In the genomic region with DNA sequence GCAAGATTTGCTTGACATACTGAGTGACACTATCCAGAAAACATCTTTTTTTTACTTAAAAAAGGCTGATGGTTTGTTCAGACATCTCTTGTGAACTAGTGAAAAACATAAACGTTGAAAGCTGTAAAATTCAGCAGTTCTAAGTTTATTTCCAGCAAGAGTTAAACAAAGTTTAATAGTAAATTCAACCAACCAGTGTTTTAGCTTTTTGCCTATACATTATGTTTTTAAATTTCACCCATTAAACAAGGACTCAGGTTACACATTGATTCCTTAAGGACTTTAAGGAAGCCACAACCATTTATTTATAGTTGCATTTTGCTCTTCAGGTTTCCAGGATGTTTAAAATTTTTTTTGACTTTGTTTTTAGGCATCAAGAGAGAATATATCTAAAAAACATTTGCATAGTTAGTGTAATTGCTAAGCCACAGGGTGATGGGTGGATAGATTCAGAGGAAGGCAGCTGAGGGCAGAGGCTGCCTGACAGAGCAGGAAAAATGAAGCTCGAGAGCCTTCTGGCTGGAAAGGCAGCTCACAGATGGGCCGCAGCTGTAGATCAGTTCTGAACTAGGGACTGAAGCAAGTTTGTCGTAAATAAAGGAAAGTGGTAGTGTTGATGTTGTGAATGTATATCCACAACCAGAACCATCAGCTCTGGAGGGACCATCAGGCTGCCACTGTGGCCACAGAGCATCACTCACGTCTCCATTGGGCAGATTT, we compare ENCODE assay signal across 14 cellular contexts. TPM values are rescaled to one million over a fixed set of nuclear protein-coding genes. Genes with fewer than 3 reads are reported as not detected.
DNase-seq lines count a peak whose midpoint lies in the region; ATAC-seq and TF ChIP-seq lines count a peak whose summit lies in the region.
"Had no signal": no experiment of that assay in that cellular context is flagged by ENCODE, and none has a peak within 500 bp of the region (broad histone marks: within the 10 kb centered on the region; RNA-seq: fewer than 3 reads in every experiment).

No MANE protein-coding gene starts in this region.

- no peak overlapping the region for H3K4me3 Mint-ChIP-seq in activated naive CD4-positive, alpha-beta T cell treated with anti-CD3 and anti-CD28 coated beads, Interleukin-2, amount 10 ng/mL, durations not matched to agents 7 days and 5 days
- H3K4me3 Mint-ChIP-seq in stimulated activated naive B cell treated with anti-CD40 and anti-IgM and Interleukin-4, amounts not matched to agents 10 μg/mL and 1 μg/mL and 100 μg/mL, for 72 hours = no peak overlapping the region
- H3K4me3 Mint-ChIP-seq: activated naive CD8-positive, alpha-beta T cell treated with anti-CD3 and anti-CD28 coated beads, Interleukin-2, amount 50 U/mL, for 24 hours; naive thymus-derived CD8-positive, alpha-beta T cell had no signal

- H3K9me3 ChIP-seq in mucosa of rectum (ENCODE audit: control insufficient read depth in 2 of 2, low read length in 2 of 2) (no peaks in the 10 kb centered on the region), transverse colon (no peaks in the 10 kb centered on the region), body of pancreas (no peaks in the 10 kb centered on the region)
- H3K9me3 ChIP-seq: SK-N-SH had no signal

- in situ Hi-C loops in transverse colon (cut with MboI; ENCODE audit: low pct_ligation_motif_present in 1 of 4, low pct_unique_long_range_greater_than_20kb in 1 of 4, low sequenced_read_pairs in 3 of 4) = no loop called here

- intact Hi-C loops in transverse colon (cut with DNase I; ENCODE audit: low total_unique reads) (no loop called here), body of pancreas (cut with DNase I) (no loop called here)

- H3K9ac ChIP-seq in mucosa of rectum (ENCODE audit: low read depth in 1 of 2, low read length in 2 of 2) = peak overlapping the region in 1 of 2 donors; percentile 25
- H3K9ac ChIP-seq: SK-N-SH had no signal

- peaks cover 11% of the 10 kb centered on the region for H3K36me3 Mint-ChIP-seq in activated naive CD4-positive, alpha-beta T cell treated with anti-CD3 and anti-CD28 coated beads, Interleukin-2, amount 10 ng/mL, durations not matched to agents 7 days and 5 days
- H3K36me3 Mint-ChIP-seq in stimulated activated naive B cell treated with anti-CD40 and anti-IgM and Interleukin-4, amounts not matched to agents 10 μg/mL and 1 μg/mL and 100 μg/mL, for 72 hours = peaks cover 18 to 32% of the 10 kb centered on the region in 2 donors

- 63 to 68% methylated on average over 3 to 5 of the region's 5 CpGs for WGBS in transverse colon (ENCODE audit: low coverage in 1 of 2), 2 donors
- WGBS in body of pancreas, 2 donors = 75 to 80% methylated on average over 4 to 5 of the region's 5 CpGs

- peaks cover 33% of the 10 kb centered on the region for H3K4me1 Mint-ChIP-seq in activated naive CD4-positive, alpha-beta T cell treated with anti-CD3 and anti-CD28 coated beads, Interleukin-2, amount 10 ng/mL, durations not matched to agents 7 days and 5 days
- H3K4me1 Mint-ChIP-seq in stimulated activated naive B cell treated with anti-CD40 and anti-IgM and Interleukin-4, amounts not matched to agents 10 μg/mL and 1 μg/mL and 100 μg/mL, for 72 hours = peaks cover 4 to 13% of the 10 kb centered on the region in 2 donors

- no peaks in the 10 kb centered on the region for H3K9me3 Mint-ChIP-seq in activated naive CD4-positive, alpha-beta T cell treated with anti-CD3 and anti-CD28 coated beads, Interleukin-2, amount 10 ng/mL, durations not matched to agents 7 days and 5 days
- H3K9me3 Mint-ChIP-seq in stimulated activated naive B cell treated with anti-CD40 and anti-IgM and Interleukin-4, amounts not matched to agents 10 μg/mL and 1 μg/mL and 100 μg/mL, for 72 hours = no peaks in the 10 kb centered on the region
- H3K9me3 Mint-ChIP-seq: activated naive CD8-positive, alpha-beta T cell treated with anti-CD3 and anti-CD28 coated beads, Interleukin-2, amount 50 U/mL, for 24 hours; naive thymus-derived CD8-positive, alpha-beta T cell had no signal

- H3K36me3 ChIP-seq in mucosa of rectum (ENCODE audit: control insufficient read depth in 2 of 2, insufficient read depth in 2 of 2, low read length in 2 of 2) (peaks cover 12 to 16% of the 10 kb centered on the region in 2 donors), transverse colon (peaks cover 0 to 18% (median 3%) of the 10 kb centered on the region in 4 donors), body of pancreas (replicated peaks in 1 of 2; ENCODE audit: insufficient read depth in 1 of 2, low read depth in 2 of 2) (peaks cover 0 to 4% of the 10 kb centered on the region in 2 donors)

- H3K4me1 ChIP-seq in mucosa of rectum (ENCODE audit: control insufficient read depth in 2 of 2, insufficient read depth in 2 of 2, low read length in 2 of 2) (peaks cover 24 to 26% of the 10 kb centered on the region in 2 donors), transverse colon (peaks cover 9 to 35% (median 29%) of the 10 kb centered on the region in 4 donors), body of pancreas (peaks cover 16% of the 10 kb centered on the region)

- TF ChIP-seq POLR2A in transverse colon (IDR thresholded peaks at IDR 0.05) (no peak), body of pancreas (IDR thresholded peaks at IDR 0.05) (no peak)

- DNase-seq in activated naive CD4-positive, alpha-beta T cell treated with anti-CD3 and anti-CD28 coated beads, Interleukin-2, amount 10 ng/mL, durations not matched to agents 7 days and 5 days = no peak
- no peak for DNase-seq in activated naive CD4-positive, alpha-beta T cell (lab: John Stamatoyannopoulos, UW)
- DNase-seq in epidermal melanocyte (ENCODE audit: insufficient read length, low spot score) = peak; percentile 53
- no peak for DNase-seq in transverse colon
- no peak for DNase-seq in NAMALWA (ENCODE audit: low spot score)
- DNase-seq in body of pancreas = no peak
- no peak for DNase-seq in stimulated activated naive B cell treated with anti-CD40 and anti-IgM and Interleukin-4, amounts not matched to agents 10 μg/mL and 1 μg/mL and 100 μg/mL, for 72 hours
- DNase-seq: activated CD8-positive, alpha-beta memory T cell treated with anti-CD3 and anti-CD28 coated beads, Interleukin-2, amount 50 U/mL, for 48 hours; activated naive CD8-positive, alpha-beta T cell treated with anti-CD3 and anti-CD28 coated beads, Interleukin-2, amount 50 U/mL, for 24 hours; cortex of kidney; naive thymus-derived CD8-positive, alpha-beta T cell; NCI-H226 had no signal

- H3K27me3 ChIP-seq in mucosa of rectum (ENCODE audit: control insufficient read depth in 2 of 2, insufficient read depth in 2 of 2, low read length in 2 of 2) = no peaks in the 10 kb centered on the region
- no peaks in the 10 kb centered on the region for H3K27me3 ChIP-seq in transverse colon
- H3K27me3 ChIP-seq in body of pancreas = no peaks in the 10 kb centered on the region

- H3K27ac ChIP-seq in mucosa of rectum (ENCODE audit: low read depth in 2 of 2, low read length in 2 of 2) (peak overlapping the region; percentile 89 to 90), transverse colon (peak overlapping the region; percentile 81 to 88 (median 87)), body of pancreas (peak overlapping the region in 2 of 4 donors; percentile 68 to 82)

- ATAC-seq in body of pancreas = no peak
- ATAC-seq in stimulated activated naive B cell treated with anti-CD40 and anti-IgM and Interleukin-4, amounts not matched to agents 10 μg/mL and 1 μg/mL and 100 μg/mL, for 72 hours (replicated peaks) = no peak
- ATAC-seq: activated naive CD8-positive, alpha-beta T cell treated with anti-CD3 and anti-CD28 coated beads, Interleukin-2, amount 50 U/mL, for 24 hours; naive thymus-derived CD8-positive, alpha-beta T cell had no signal

- no peaks in the 10 kb centered on the region for H3K27me3 Mint-ChIP-seq in activated naive CD4-positive, alpha-beta T cell treated with anti-CD3 and anti-CD28 coated beads, Interleukin-2, amount 10 ng/mL, durations not matched to agents 7 days and 5 days
- no peaks in the 10 kb centered on the region for H3K27me3 Mint-ChIP-seq in stimulated activated naive B cell treated with anti-CD40 and anti-IgM and Interleukin-4, amounts not matched to agents 10 μg/mL and 1 μg/mL and 100 μg/mL, for 72 hours
- H3K27me3 Mint-ChIP-seq: activated naive CD8-positive, alpha-beta T cell treated with anti-CD3 and anti-CD28 coated beads, Interleukin-2, amount 50 U/mL, for 24 hours; naive thymus-derived CD8-positive, alpha-beta T cell had no signal

- TF ChIP-seq EP300 in transverse colon (IDR thresholded peaks at IDR 0.05; ENCODE audit: low read depth) = no peak

- CTCF ChIA-PET in activated naive CD4-positive, alpha-beta T cell treated with anti-CD3 and anti-CD28 coated beads, Interleukin-2, amount 10 ng/mL, durations not matched to agents 7 days and 5 days (lab: Charles Lee) = no interaction called here

- H3K27ac Mint-ChIP-seq in activated naive CD4-positive, alpha-beta T cell treated with anti-CD3 and anti-CD28 coated beads, Interleukin-2, amount 10 ng/mL, durations not matched to agents 7 days and 5 days = peak overlapping the region; percentile 70
- no peak overlapping the region for H3K27ac Mint-ChIP-seq in stimulated activated naive B cell treated with anti-CD40 and anti-IgM and Interleukin-4, amounts not matched to agents 10 μg/mL and 1 μg/mL and 100 μg/mL, for 72 hours
- H3K27ac Mint-ChIP-seq: activated naive CD8-positive, alpha-beta T cell treated with anti-CD3 and anti-CD28 coated beads, Interleukin-2, amount 50 U/mL, for 24 hours had no signal

- H3K4me3 ChIP-seq in mucosa of rectum (ENCODE audit: low read length in 2 of 2) (no peak overlapping the region), transverse colon (no peak overlapping the region), body of pancreas (no peak overlapping the region)

- TF ChIP-seq CTCF in transverse colon (IDR thresholded peaks at IDR 0.05) (no peak), body of pancreas (IDR thresholded peaks at IDR 0.05) (no peak)

RNA-seq across cellular contexts. Expression of a gene that starts 9.6 kb away (rescaled TPM):
- total RNA-seq in transverse colon (10 to 100 TPM in 3 of 4 donors, 1 to 10 TPM in 1; 8.0 to 25.5 (median 20.3) TPM), body of pancreas (1 to 10 TPM; 7.6 to 9.6 TPM)

RNA-seq across cellular contexts. Expression of a gene that starts 9.8 kb away (rescaled TPM):
- 100 to 1,000 TPM in 2 of 4 donors, 10 to 100 TPM in 2; 90.8 to 126 (median 109) TPM for total RNA-seq in transverse colon
- total RNA-seq in body of pancreas = 10 to 100 TPM; 42.5 to 47.2 TPM

RNA-seq across cellular contexts. Expression of a gene that starts 48.8 kb away (rescaled TPM):
- total RNA-seq in transverse colon (10 to 100 TPM; 37.0 to 56.7 (median 48.6) TPM), body of pancreas (10 to 100 TPM; 18.2 to 25.4 TPM)
